9 cellular contexts compared by ENCODE assay signal in the genomic region with DNA sequence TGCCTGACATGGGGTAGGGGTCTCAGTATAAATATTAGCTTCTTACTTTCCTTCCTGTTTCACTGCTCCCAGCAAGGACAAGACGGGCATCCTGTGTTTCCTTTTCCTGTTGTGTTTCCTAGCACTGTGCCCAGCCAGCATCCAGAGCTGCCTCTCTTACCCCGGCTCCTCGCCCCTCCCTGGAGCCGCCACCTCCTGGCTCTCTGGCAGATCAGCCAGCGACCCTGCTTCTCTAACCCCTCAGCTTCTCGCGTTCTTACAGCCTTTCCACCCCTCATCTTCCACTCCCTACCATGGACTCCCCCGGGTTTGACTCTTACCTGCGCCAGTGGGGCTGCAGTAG. TPM values are rescaled to one million over a fixed set of nuclear protein-coding genes. Genes with fewer than 3 reads are reported as not detected.
DNase-seq lines count a peak whose midpoint lies in the region; ATAC-seq, FAIRE-seq and TF ChIP-seq lines count a peak whose summit lies in the region.
"Had no signal": no experiment of that assay in that cellular context is flagged by ENCODE, and none has a peak within 500 bp of the region (broad histone marks: within the 10 kb centered on the region; RNA-seq: fewer than 3 reads in every experiment).

No MANE protein-coding gene starts in this region.

- peaks cover 85% of the 10 kb centered on the region for H3K4me1 Mint-ChIP-seq in activated CD8-positive, alpha-beta T cell treated with anti-CD3 and anti-CD28 coated beads for 36 hours (ENCODE audit: low read depth)
- H3K4me1 Mint-ChIP-seq in stimulated activated memory B cell treated with anti-CD40 and anti-IgM and Interleukin-4, amounts not matched to agents 10 μg/mL and 1 μg/mL and 100 μg/mL, for 72 hours: peaks cover 86% of the 10 kb centered on the region

- H3K27me3 ChIP-seq in HL-60 (ENCODE audit: insufficient read depth, poor library complexity, severe bottlenecking): no peaks in the 10 kb centered on the region

- H3K4me1 ChIP-seq in kidney (ENCODE audit: control insufficient read depth in 1 of 2, insufficient read depth in 1 of 2, low read depth in 1 of 2, low read length in 2 of 2): peaks cover 25 to 57% of the 10 kb centered on the region in 2 donors

- no peak overlapping the region for H3K4me3 Mint-ChIP-seq in activated CD8-positive, alpha-beta T cell treated with anti-CD3 and anti-CD28 coated beads for 36 hours
- no peak overlapping the region for H3K4me3 Mint-ChIP-seq in stimulated activated memory B cell treated with anti-CD40 and anti-IgM and Interleukin-4, amounts not matched to agents 10 μg/mL and 1 μg/mL and 100 μg/mL, for 72 hours

- peak overlapping the region; percentile 33 to 49 for H3K9ac ChIP-seq in kidney (ENCODE audit: low read length in 2 of 2)

- TF ChIP-seq CTCF in HL-60 (IDR thresholded peaks at IDR 0.05; ENCODE audit: insufficient read depth, low read length) (no peak), kidney (IDR thresholded peaks at IDR 0.05; ENCODE audit: borderline replicate concordance, extremely low read depth, insufficient read depth) (no peak)
- TF ChIP-seq CTCF in activated CD8-positive, alpha-beta T cell treated with anti-CD3 and anti-CD28 coated beads for 36 hours (IDR thresholded peaks at IDR 0.05): no peak

- ATAC-seq in activated CD8-positive, alpha-beta T cell treated with anti-CD3 and anti-CD28 coated beads for 36 hours: no peak
- ATAC-seq in stimulated activated memory B cell treated with anti-CD40 and anti-IgM and Interleukin-4, amounts not matched to agents 10 μg/mL and 1 μg/mL and 100 μg/mL, for 72 hours: no peak

- H3K9me3 ChIP-seq in kidney (ENCODE audit: control insufficient read depth in 1 of 2, low read length in 2 of 2): no peaks in the 10 kb centered on the region

- peak overlapping the region; percentile 98 for H3K27ac Mint-ChIP-seq in activated CD8-positive, alpha-beta T cell treated with anti-CD3 and anti-CD28 coated beads for 36 hours
- peak overlapping the region; percentile 97 for H3K27ac Mint-ChIP-seq in stimulated activated memory B cell treated with anti-CD40 and anti-IgM and Interleukin-4, amounts not matched to agents 10 μg/mL and 1 μg/mL and 100 μg/mL, for 72 hours

- no peaks in the 10 kb centered on the region for H3K36me3 ChIP-seq in kidney (ENCODE audit: control insufficient read depth in 1 of 2, insufficient read depth in 2 of 2, low read length in 2 of 2)

- DNase-seq in HL-60 (ENCODE audit: low read depth in 1 of 2, low spot score in 1 of 2): no peak
- no peak for DNase-seq in activated CD8-positive, alpha-beta T cell treated with anti-CD3 and anti-CD28 coated beads for 36 hours
- no peak for DNase-seq in kidney
- DNase-seq in activated effector memory CD4-positive, alpha-beta T cell treated with Interleukin-2 at 50 U/mL for 16 hours: no peak
- no peak for DNase-seq in germinal center (ENCODE audit: low spot score)
- DNase-seq in C1 segment of cervical spinal cord (lab: John Stamatoyannopoulos, UW): no peak
- DNase-seq: EL, NCI-H2029 treated with DMSO at 0.1 percent for 48 hours had no signal

- CTCF ChIA-PET in activated CD8-positive, alpha-beta T cell treated with anti-CD3 and anti-CD28 coated beads for 36 hours (lab: Charles Lee): interaction anchor here (0.9 to 19.8 kb wide), 15 partner anchors 8 to 86 kb away, joined by 3 to 624 read pairs (median 8); partner anchors contain the start of gene HDAC7

- H3K4me3 ChIP-seq in HL-60 (replicated peaks; ENCODE audit: insufficient read depth, low read length): no peak overlapping the region
- H3K4me3 ChIP-seq in kidney (ENCODE audit: low read length in 2 of 2): no peak overlapping the region

- H3K27ac ChIP-seq in HL-60 (replicated peaks) (peak overlapping the region; percentile 64; the same call in 1 of the 2 replicates), kidney (ENCODE audit: low read depth in 2 of 2, low read length in 2 of 2) (peak overlapping the region; percentile 45 to 56)

- no peaks in the 10 kb centered on the region for H3K27me3 Mint-ChIP-seq in activated CD8-positive, alpha-beta T cell treated with anti-CD3 and anti-CD28 coated beads for 36 hours
- H3K27me3 Mint-ChIP-seq in stimulated activated memory B cell treated with anti-CD40 and anti-IgM and Interleukin-4, amounts not matched to agents 10 μg/mL and 1 μg/mL and 100 μg/mL, for 72 hours: no peaks in the 10 kb centered on the region

- H3K36me3 Mint-ChIP-seq in activated CD8-positive, alpha-beta T cell treated with anti-CD3 and anti-CD28 coated beads for 36 hours (ENCODE audit: low read depth): peaks cover 81% of the 10 kb centered on the region
- H3K36me3 Mint-ChIP-seq in stimulated activated memory B cell treated with anti-CD40 and anti-IgM and Interleukin-4, amounts not matched to agents 10 μg/mL and 1 μg/mL and 100 μg/mL, for 72 hours: peaks cover 27% of the 10 kb centered on the region

- no peak for FAIRE-seq in kidney (lab: Jason Lieb, UNC)

- no peaks in the 10 kb centered on the region for H3K9me3 Mint-ChIP-seq in activated CD8-positive, alpha-beta T cell treated with anti-CD3 and anti-CD28 coated beads for 36 hours
- no peaks in the 10 kb centered on the region for H3K9me3 Mint-ChIP-seq in stimulated activated memory B cell treated with anti-CD40 and anti-IgM and Interleukin-4, amounts not matched to agents 10 μg/mL and 1 μg/mL and 100 μg/mL, for 72 hours

- POLR2A ChIA-PET in activated CD8-positive, alpha-beta T cell treated with anti-CD3 and anti-CD28 coated beads for 36 hours (lab: Charles Lee): interaction anchor here (0.6 to 37.9 kb wide), 15 partner anchors 8 to 169 kb away, joined by 3 to 904 read pairs (median 3); partner anchors contain the start of gene HDAC7

- intact Hi-C loops in activated CD8-positive, alpha-beta T cell treated with anti-CD3 and anti-CD28 coated beads for 36 hours (cut with micrococcal nuclease): loop anchor here (5.0 kb wide), 1 partner anchor 35 kb away; no protein-coding TSS in a partner anchor
- intact Hi-C loops in kidney (cut with DNase I): no loop called here

RNA-seq across cellular contexts. Expression of gene HDAC7, which starts 17.8 kb away (rescaled TPM):
- 100 to 1,000 TPM; 373 to 382 TPM for total RNA-seq in activated CD8-positive, alpha-beta T cell treated with anti-CD3 and anti-CD28 coated beads for 36 hours
- 132 TPM for total RNA-seq in kidney
- polyA plus RNA-seq in kidney (ENCODE audit: insufficient read depth, low read depth, low replicate concordance): 35.0 TPM

RNA-seq across cellular contexts. Expression of gene SLC48A1, which starts 28.8 kb away (rescaled TPM):
- 10 to 100 TPM in 1 of 2 experiments, 1 to 10 TPM in 1; 8.8 to 10.2 TPM for total RNA-seq in activated CD8-positive, alpha-beta T cell treated with anti-CD3 and anti-CD28 coated beads for 36 hours
- 69.9 TPM for total RNA-seq in kidney
- 56.9 TPM for polyA plus RNA-seq in kidney (ENCODE audit: insufficient read depth, low read depth, low replicate concordance)

RNA-seq across cellular contexts. Expression of gene RAPGEF3, which starts 43.2 kb away (rescaled TPM):
- total RNA-seq in activated CD8-positive, alpha-beta T cell treated with anti-CD3 and anti-CD28 coated beads for 36 hours: under 1 TPM; 0.56 to 0.58 TPM
- total RNA-seq in kidney: 179 TPM
- 84.3 TPM for polyA plus RNA-seq in kidney (ENCODE audit: insufficient read depth, low read depth, low replicate concordance)

Comparison
In these comparisons a context has a peak if more than half of its experiments do, and no peak if none do; other contexts are left out.
1. RNA of gene RAPGEF3, which starts 43.2 kb away (total RNA-seq): 179 TPM in kidney (single experiment); 0.56 to 0.58 TPM in activated CD8-positive, alpha-beta T cell treated with anti-CD3 and anti-CD28 coated beads for 36 hours; every median in the first group is over 100 times any median in the second.